ENCODE assay signal across 1 cellular context in the genomic region with DNA sequence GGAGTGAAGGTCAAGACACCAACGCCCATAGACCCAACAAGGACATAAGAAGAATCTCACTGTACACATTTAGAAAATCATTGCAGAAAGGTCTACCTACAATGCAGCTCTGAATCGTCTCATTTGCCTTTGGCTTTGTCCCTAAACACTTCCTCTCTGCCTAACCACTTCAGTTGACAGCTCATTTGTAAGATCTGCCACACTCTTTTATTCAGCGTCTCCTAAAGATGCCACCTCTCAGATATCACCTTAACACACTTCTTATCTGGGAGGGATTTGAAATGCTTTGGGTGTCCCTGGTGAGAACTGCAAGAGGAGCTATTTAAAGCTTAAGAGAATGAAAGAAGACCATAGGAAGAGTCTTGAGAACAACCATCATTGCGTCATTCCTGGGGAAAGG.
TF ChIP-seq lines count a peak whose summit lies in the region.

No MANE protein-coding gene starts in this region.

TF ChIP-seq in IMR-90, 13 proteins besides CTCF, POLR2A, EP300 and RAD21:
- TF ChIP-seq RFX5 (IDR thresholded peaks at IDR 0.05; ENCODE audit: low read depth, low read length) (no peak), CEBPB (IDR thresholded peaks at IDR 0.05; ENCODE audit: low read depth, low read length) (peak; percentile 20; the same call in 1 of the 2 replicates)
